In genomic region chr10:78754269-78755074, GRCh38 we compare ENCODE assay signal across 12 cellular contexts.
A peak's percentile ranks its signal among the peaks of the same experiment; 100 is the strongest.
DNase-seq lines count a peak whose midpoint lies in the region; ATAC-seq and TF ChIP-seq lines count a peak whose summit lies in the region.
"Had no signal": no experiment of that assay in that cellular context is flagged by ENCODE, and none has a peak within 500 bp of the region (broad histone marks: within the 10 kb centered on the region; RNA-seq: fewer than 3 reads in every experiment).

No MANE protein-coding gene starts in this region.

- no peak for TF ChIP-seq CTCF in GM23338 (conservative IDR thresholded peaks at IDR 0.05; ENCODE audit: low read depth in 2 of 2)
- no peak for TF ChIP-seq CTCF in breast epithelium (IDR thresholded peaks at IDR 0.05)

- H3K36me3 Mint-ChIP-seq in GM23338 (ENCODE audit: low read depth), result no peaks in the 10 kb centered on the region
- H3K36me3 Mint-ChIP-seq: stimulated activated naive B cell treated with anti-CD40 and anti-IgM and Interleukin-4, amounts not matched to agents 10 μg/mL and 1 μg/mL and 100 μg/mL, for 72 hours had no signal

- H3K4me1 ChIP-seq in GM23338 (ENCODE audit: insufficient read depth), result no peaks in the 10 kb centered on the region; the same call in 1 of the 2 replicates
- H3K4me1 ChIP-seq in breast epithelium, result peaks cover 4 to 11% of the 10 kb centered on the region in 2 donors

- H3K27me3 Mint-ChIP-seq in GM23338 (ENCODE audit: insufficient read depth, low read depth, poor library complexity), result peaks cover 15% of the 10 kb centered on the region

- H3K9me3 ChIP-seq in breast epithelium, result no peaks in the 10 kb centered on the region

- H3K27me3 ChIP-seq in GM23338 (ENCODE audit: insufficient read depth) (no peaks in the 10 kb centered on the region), breast epithelium (no peaks in the 10 kb centered on the region)

- intact Hi-C loops in breast epithelium (cut with DNase I; ENCODE audit: low total_unique reads), result no loop called here

- no peaks in the 10 kb centered on the region for H4K20me1 ChIP-seq in GM23338 (replicated peaks; ENCODE audit: insufficient read depth)

- H3K4me2 ChIP-seq in GM23338, result no peak overlapping the region

- no peak for TF ChIP-seq POLR2A in breast epithelium (IDR thresholded peaks at IDR 0.05)

- H3K27ac ChIP-seq in GM23338 (ENCODE audit: low read depth), result no peak overlapping the region
- no peak overlapping the region for H3K27ac ChIP-seq in breast epithelium

- H3K9me2 ChIP-seq in GM23338 (ENCODE audit: insufficient read depth), result peaks cover 4% of the 10 kb centered on the region

- H3K4me3 Mint-ChIP-seq in GM23338, result no peak overlapping the region
- H3K4me3 Mint-ChIP-seq: activated T-helper 1 cell treated with anti-CD3 and anti-CD28 coated beads, Interleukin-12 subunit alpha, Interleukin-12 subunit beta, Interleukin-2, Interleukin-4 antibody, amounts not matched to agents 30 ng/mL and 10 ng/mL and 1 ng/mL, durations not matched to agents 14 hours and 24 hours and 36 hours; stimulated activated naive B cell treated with anti-CD40 and anti-IgM and Interleukin-4, amounts not matched to agents 10 μg/mL and 1 μg/mL and 100 μg/mL, for 72 hours had no signal

- H3K27ac Mint-ChIP-seq in GM23338, result no peak overlapping the region
- H3K27ac Mint-ChIP-seq: activated T-helper 1 cell treated with anti-CD3 and anti-CD28 coated beads, Interleukin-12 subunit alpha, Interleukin-12 subunit beta, Interleukin-2, Interleukin-4 antibody, amounts not matched to agents 30 ng/mL and 10 ng/mL and 1 ng/mL, durations not matched to agents 14 hours and 24 hours and 36 hours; stimulated activated naive B cell treated with anti-CD40 and anti-IgM and Interleukin-4, amounts not matched to agents 10 μg/mL and 1 μg/mL and 100 μg/mL, for 72 hours had no signal

- no peaks in the 10 kb centered on the region for H3K9me3 Mint-ChIP-seq in GM23338
- H3K9me3 Mint-ChIP-seq: activated T-helper 1 cell treated with anti-CD3 and anti-CD28 coated beads, Interleukin-12 subunit alpha, Interleukin-12 subunit beta, Interleukin-2, Interleukin-4 antibody, amounts not matched to agents 30 ng/mL and 10 ng/mL and 1 ng/mL, durations not matched to agents 14 hours and 24 hours and 36 hours; stimulated activated naive B cell treated with anti-CD40 and anti-IgM and Interleukin-4, amounts not matched to agents 10 μg/mL and 1 μg/mL and 100 μg/mL, for 72 hours had no signal

- no peaks in the 10 kb centered on the region for H3K79me2 ChIP-seq in GM23338 (replicated peaks; ENCODE audit: insufficient read depth)

- DNase-seq in GM23338 (ENCODE audit: low spot score) (peak; percentile 46), NCI-H69 (lab: John Stamatoyannopoulos, UW) (peak; percentile 44), fibroblast of peridontal ligament (ENCODE audit: extremely low read depth) (peak; percentile 81), pulmonary artery endothelial cell (ENCODE audit: low read depth, low spot score) (peak; percentile 51), GM19240 (ENCODE audit: insufficient read length, low spot score) (no peak), breast epithelium (ENCODE audit: low spot score in 2 of 2) (no peak)
- DNase-seq: H7; stimulated activated CD4-positive, alpha-beta T cell treated with anti-CD3 and anti-CD28 coated beads, Interleukin-12 subunit alpha, Interleukin-12 subunit beta, amount 100 ng/mL, for 4 hours; stimulated activated naive B cell treated with anti-CD40 and anti-IgM and Interleukin-4, amounts not matched to agents 10 μg/mL and 1 μg/mL and 100 μg/mL, for 72 hours had no signal

- no peak for ATAC-seq in GM23338
- ATAC-seq in HG02763 (IDR thresholded peaks at IDR 0.05; ENCODE audit: unreplicated experiment), result no peak
- no peak for ATAC-seq in GM19328 (IDR thresholded peaks at IDR 0.05; ENCODE audit: unreplicated experiment)
- ATAC-seq: stimulated activated naive B cell treated with anti-CD40 and anti-IgM and Interleukin-4, amounts not matched to agents 10 μg/mL and 1 μg/mL and 100 μg/mL, for 72 hours had no signal

- H3K36me3 ChIP-seq in GM23338 (ENCODE audit: insufficient read depth) (no peaks in the 10 kb centered on the region), breast epithelium (no peaks in the 10 kb centered on the region)

- H3K4me1 Mint-ChIP-seq in GM23338, result peaks cover 25% of the 10 kb centered on the region

- H3K4me3 ChIP-seq in GM23338 (no peak overlapping the region), breast epithelium (no peak overlapping the region)

- no peaks in the 10 kb centered on the region for H3F3A ChIP-seq in GM23338 (replicated peaks; ENCODE audit: low read depth)

- 0 out of 2 replicates have a peak overlapping the region, but pooled peaks have one; percentile 7 for H2AFZ ChIP-seq in GM23338

TF ChIP-seq in GM23338, 12 proteins besides CTCF, POLR2A, EP300 and RAD21:
- TF ChIP-seq EZH2phosphoT487 (IDR thresholded peaks at IDR 0.05; ENCODE audit: unreplicated experiment) (no peak), EZH2 (IDR thresholded peaks at IDR 0.05; ENCODE audit: low read depth, unreplicated experiment) (no peak), POLR2AphosphoS5 (IDR thresholded peaks at IDR 0.05; ENCODE audit: low read depth) (no peak), CREB1 (CRISPR knock-in tag; IDR thresholded peaks at IDR 0.05; ENCODE audit: low read depth) (no peak), JUNB (IDR thresholded peaks at IDR 0.05; ENCODE audit: unreplicated experiment) (no peak), ZNF114 (CRISPR knock-in tag; IDR thresholded peaks at IDR 0.05) (no peak), ZNF331 (CRISPR knock-in tag; IDR thresholded peaks at IDR 0.05; ENCODE audit: low read depth) (no peak), ZNF462 (CRISPR knock-in tag; IDR thresholded peaks at IDR 0.05) (no peak), STAT1 (IDR thresholded peaks at IDR 0.05; ENCODE audit: unreplicated experiment) (no peak)
TF ChIP-seq in GM23338: peak in this region for 0.

Comparison
In these comparisons a context has a peak if more than half of its experiments do, and no peak if none do; other contexts are left out.
1. DNase-seq: peak in GM23338 (single experiment), NCI-H69 (single experiment), fibroblast of peridontal ligament (single experiment) and pulmonary artery endothelial cell (single experiment); none in GM19240 (single experiment) and breast epithelium (0 of 2).